14 cellular contexts compared by ENCODE assay signal in the genomic region with DNA sequence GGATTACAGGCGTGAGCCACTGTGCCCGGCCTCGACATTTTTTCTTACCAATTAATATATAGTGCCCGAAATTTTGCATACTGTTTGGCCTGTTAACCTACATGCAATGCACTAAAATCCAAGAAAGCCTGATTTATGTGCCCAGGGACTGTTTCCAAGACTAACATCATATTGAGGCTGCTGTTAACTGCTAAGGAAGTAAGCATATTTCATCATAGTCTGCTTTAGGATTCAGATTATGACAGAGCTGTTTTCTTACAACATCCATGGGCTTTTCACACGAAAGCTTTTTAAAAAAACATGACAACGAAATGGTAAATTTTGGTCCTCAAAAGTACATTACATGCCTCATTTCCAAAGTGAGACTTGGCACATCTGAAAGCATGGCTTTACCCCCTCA.
A peak's percentile ranks its signal among the peaks of the same experiment; 100 is the strongest.
DNase-seq lines count a peak whose midpoint lies in the region; ATAC-seq and TF ChIP-seq lines count a peak whose summit lies in the region.
"Had no signal": no experiment of that assay in that cellular context is flagged by ENCODE, and none has a peak within 500 bp of the region (broad histone marks: within the 10 kb centered on the region; RNA-seq: fewer than 3 reads in every experiment).

No MANE protein-coding gene starts in this region.

- H3K4me3 ChIP-seq in AG10803 (ENCODE audit: low read length) (no peak overlapping the region), LNCaP clone FGC (ENCODE audit: low read depth, low read length) (no peak overlapping the region)
- H3K4me3 ChIP-seq in naive thymus-derived CD4-positive, alpha-beta T cell (ENCODE audit: low read length) = no peak overlapping the region
- H3K4me3 ChIP-seq: SJSA1 had no signal

- DNase-seq in AG10803 (ENCODE audit: low read depth) (peak; percentile 44), LNCaP clone FGC (ENCODE audit: low read depth) (peak; percentile 4), amniotic epithelial cell (ENCODE audit: low read depth) (peak; percentile 93), HK-2 (ENCODE audit: unreplicated experiment) (no peak), C1 segment of cervical spinal cord (lab: John Stamatoyannopoulos, UW) (no peak)
- no peak for DNase-seq in naive thymus-derived CD4-positive, alpha-beta T cell
- DNase-seq in activated CD8-positive, alpha-beta memory T cell treated with anti-CD3 and anti-CD28 coated beads, Interleukin-2, amount 50 U/mL, for 48 hours = no peak
- DNase-seq in activated naive CD4-positive, alpha-beta T cell treated with anti-CD3 and anti-CD28 coated beads, Interleukin-2, amount 10 ng/mL, durations not matched to agents 7 days and 5 days = no peak
- DNase-seq: activated CD8-positive, alpha-beta T cell treated with anti-CD3 and anti-CD28 coated beads, Interleukin-2, amount 10 ng/mL, durations not matched to agents 7 days and 5 days; activated effector memory CD4-positive, alpha-beta T cell treated with Interleukin-2 at 50 U/mL for 16 hours; brain microvascular endothelial cell; CD4-positive, alpha-beta T cell; effector CD4-positive, alpha-beta T cell had no signal

- H3K4me1 ChIP-seq in naive thymus-derived CD4-positive, alpha-beta T cell (ENCODE audit: control insufficient read depth in 2 of 2, insufficient read depth in 2 of 2, low read length in 2 of 2) = no peaks in the 10 kb centered on the region

- no peak overlapping the region for H3K27ac Mint-ChIP-seq in naive thymus-derived CD4-positive, alpha-beta T cell
- no peak overlapping the region for H3K27ac Mint-ChIP-seq in activated naive CD4-positive, alpha-beta T cell treated with anti-CD3 and anti-CD28 coated beads, Interleukin-2, amount 10 ng/mL, durations not matched to agents 7 days and 5 days
- H3K27ac Mint-ChIP-seq: activated CD8-positive, alpha-beta T cell treated with anti-CD3 and anti-CD28 coated beads, Interleukin-2, amount 10 ng/mL, durations not matched to agents 7 days and 5 days; CD4-positive, alpha-beta T cell had no signal

- ATAC-seq in naive thymus-derived CD4-positive, alpha-beta T cell = peak; percentile 41
- ATAC-seq: activated CD8-positive, alpha-beta T cell treated with anti-CD3 and anti-CD28 coated beads, Interleukin-2, amount 10 ng/mL, durations not matched to agents 7 days and 5 days had no signal

- no peaks in the 10 kb centered on the region for H3K9me3 Mint-ChIP-seq in naive thymus-derived CD4-positive, alpha-beta T cell
- no peaks in the 10 kb centered on the region for H3K9me3 Mint-ChIP-seq in activated naive CD4-positive, alpha-beta T cell treated with anti-CD3 and anti-CD28 coated beads, Interleukin-2, amount 10 ng/mL, durations not matched to agents 7 days and 5 days
- H3K9me3 Mint-ChIP-seq: CD4-positive, alpha-beta T cell had no signal

- TF ChIP-seq CTCF in AG10803 (conservative IDR thresholded peaks at IDR 0.05; ENCODE audit: low read length) (no peak), LNCaP clone FGC (IDR thresholded peaks at IDR 0.05; ENCODE audit: control insufficient read depth, extremely low read depth, insufficient read depth) (no peak)

- H3K27me3 ChIP-seq in naive thymus-derived CD4-positive, alpha-beta T cell (ENCODE audit: control insufficient read depth in 2 of 2, insufficient read depth in 2 of 2, low read length in 2 of 2) = no peaks in the 10 kb centered on the region
- H3K27me3 ChIP-seq: brain microvascular endothelial cell, SJSA1 had no signal

- no peak overlapping the region for H3K27ac ChIP-seq in naive thymus-derived CD4-positive, alpha-beta T cell (ENCODE audit: low read depth, low read length)
- H3K27ac ChIP-seq: brain microvascular endothelial cell, SJSA1 had no signal

- H3K4me3 Mint-ChIP-seq in naive thymus-derived CD4-positive, alpha-beta T cell = no peak overlapping the region
- H3K4me3 Mint-ChIP-seq in activated naive CD4-positive, alpha-beta T cell treated with anti-CD3 and anti-CD28 coated beads, Interleukin-2, amount 10 ng/mL, durations not matched to agents 7 days and 5 days = no peak overlapping the region
- H3K4me3 Mint-ChIP-seq: activated CD8-positive, alpha-beta T cell treated with anti-CD3 and anti-CD28 coated beads, Interleukin-2, amount 10 ng/mL, durations not matched to agents 7 days and 5 days; CD4-positive, alpha-beta T cell had no signal

- CTCF ChIA-PET in naive thymus-derived CD4-positive, alpha-beta T cell (lab: Charles Lee) = no interaction called here
- CTCF ChIA-PET in activated naive CD4-positive, alpha-beta T cell treated with anti-CD3 and anti-CD28 coated beads, Interleukin-2, amount 10 ng/mL, durations not matched to agents 7 days and 5 days (lab: Charles Lee) = no interaction called here

- H3K36me3 ChIP-seq in naive thymus-derived CD4-positive, alpha-beta T cell (ENCODE audit: control insufficient read depth in 2 of 3, insufficient read depth in 3 of 3, low read length in 3 of 3) = no peaks in the 10 kb centered on the region
- H3K36me3 ChIP-seq: brain microvascular endothelial cell, SJSA1 had no signal

- no peaks in the 10 kb centered on the region for H3K36me3 Mint-ChIP-seq in naive thymus-derived CD4-positive, alpha-beta T cell
- no peaks in the 10 kb centered on the region for H3K36me3 Mint-ChIP-seq in activated naive CD4-positive, alpha-beta T cell treated with anti-CD3 and anti-CD28 coated beads, Interleukin-2, amount 10 ng/mL, durations not matched to agents 7 days and 5 days

- intact Hi-C loops in naive thymus-derived CD4-positive, alpha-beta T cell (cut with micrococcal nuclease) = no loop called here

- H3K27me3 Mint-ChIP-seq in naive thymus-derived CD4-positive, alpha-beta T cell = peaks cover 0 to 15% (median 9%) of the 10 kb centered on the region in 5 donors
- H3K27me3 Mint-ChIP-seq in activated naive CD4-positive, alpha-beta T cell treated with anti-CD3 and anti-CD28 coated beads, Interleukin-2, amount 10 ng/mL, durations not matched to agents 7 days and 5 days = peaks cover 10% of the 10 kb centered on the region
- H3K27me3 Mint-ChIP-seq: CD4-positive, alpha-beta T cell had no signal

- H3K4me1 Mint-ChIP-seq in naive thymus-derived CD4-positive, alpha-beta T cell = no peaks in the 10 kb centered on the region
- no peaks in the 10 kb centered on the region for H3K4me1 Mint-ChIP-seq in activated naive CD4-positive, alpha-beta T cell treated with anti-CD3 and anti-CD28 coated beads, Interleukin-2, amount 10 ng/mL, durations not matched to agents 7 days and 5 days

- no peaks in the 10 kb centered on the region for H3K9me3 ChIP-seq in naive thymus-derived CD4-positive, alpha-beta T cell (ENCODE audit: control insufficient read depth in 2 of 3, low read length in 3 of 3)
- H3K9me3 ChIP-seq: SJSA1 had no signal

- POLR2A ChIA-PET in naive thymus-derived CD4-positive, alpha-beta T cell (lab: Charles Lee) = no interaction called here

Comparison
In these comparisons a context has a peak if more than half of its experiments do, and no peak if none do; other contexts are left out.
1. DNase-seq: peak in AG10803 (single experiment), LNCaP clone FGC (single experiment) and amniotic epithelial cell (single experiment); none in naive thymus-derived CD4-positive, alpha-beta T cell (0 of 9), HK-2 (single experiment), C1 segment of cervical spinal cord (0 of 14), activated CD8-positive, alpha-beta memory T cell treated with anti-CD3 and anti-CD28 coated beads, Interleukin-2, amount 50 U/mL, for 48 hours (single experiment) and activated naive CD4-positive, alpha-beta T cell treated with anti-CD3 and anti-CD28 coated beads, Interleukin-2, amount 10 ng/mL, durations not matched to agents 7 days and 5 days (single experiment).